In the genomic region with DNA sequence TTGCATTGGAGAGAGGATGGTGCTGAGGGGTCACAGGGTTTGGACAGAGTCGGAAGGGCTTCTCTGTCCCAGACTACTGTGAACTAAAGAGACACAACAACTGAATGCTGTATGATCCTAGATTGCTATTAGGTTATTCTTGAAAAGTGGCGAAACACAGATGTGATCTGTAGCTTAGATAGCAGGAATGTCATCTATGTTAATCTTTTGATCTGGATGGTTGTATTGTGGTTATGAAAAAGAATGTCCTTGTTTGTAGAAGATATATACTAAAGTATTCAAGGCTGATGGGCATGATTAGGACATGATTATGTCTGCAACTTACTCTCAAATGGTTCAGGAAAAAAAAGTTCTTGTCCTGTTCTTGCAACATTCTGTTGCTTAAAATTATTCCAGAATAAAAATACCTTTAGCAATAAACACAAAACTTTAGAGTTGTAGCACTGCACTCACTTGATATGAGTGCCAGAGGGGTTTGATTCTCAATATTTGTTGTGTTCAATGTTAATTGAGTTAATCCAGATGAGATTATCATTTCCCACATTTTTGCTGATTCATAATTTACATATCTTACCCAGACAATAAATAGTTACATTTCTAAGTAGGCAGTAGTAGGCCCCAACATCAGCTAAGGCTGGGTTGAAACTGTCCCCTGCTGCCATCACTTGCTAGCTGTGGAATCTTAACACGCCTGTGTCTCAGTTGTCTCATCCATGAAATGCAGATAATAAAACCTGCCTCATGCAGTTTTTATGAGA, we compare ENCODE assay signal across 21 cellular contexts.
"Had no signal": no experiment of that assay in that cellular context is flagged by ENCODE, and none has a peak within 500 bp of the region (broad histone marks: within the 10 kb centered on the region; RNA-seq: fewer than 3 reads in every experiment).

No MANE protein-coding gene starts in this region.

- H3K4me1 ChIP-seq: foreskin keratinocyte, left lung, psoas muscle, right atrium auricular region, transverse colon had no signal

- H3K27ac ChIP-seq: epithelial cell of prostate, foreskin keratinocyte, left lung, ovary, psoas muscle, right atrium auricular region, stomach, suprapubic skin, transverse colon had no signal

- H3K9me3 ChIP-seq: left lung, ovary, psoas muscle, suprapubic skin, transverse colon had no signal

- DNase-seq: activated CD4-positive, alpha-beta memory T cell treated with anti-CD3 and anti-CD28 coated beads for 36 hours; activated CD4-positive, alpha-beta T cell treated with anti-CD3 and anti-CD28 coated beads for 48 hours; activated naive CD4-positive, alpha-beta T cell treated with anti-CD3 and anti-CD28 coated beads, Interleukin-2, amount 10 ng/mL, durations not matched to agents 7 days and 5 days; activated T-cell treated with anti-CD3 and anti-CD28 coated beads, Interleukin-2, amount 50 U/mL, for 48 hours; anterior cingulate cortex; foreskin keratinocyte; immature natural killer cell; kidney glomerular epithelial cell; left lung; natural killer cell; ovary; psoas muscle; stimulated activated CD4-positive, alpha-beta T cell treated with anti-CD3 and anti-CD28 coated beads, Interleukin-1b, Interleukin-23, amount 100 ng/mL, for 48 hours; stomach; T1000; transverse colon had no signal

- H3K27me3 ChIP-seq: foreskin keratinocyte, left lung, ovary, right atrium auricular region, stomach, suprapubic skin, transverse colon had no signal

- ATAC-seq: foreskin keratinocyte; left lung; natural killer cell; psoas muscle; stimulated activated effector memory CD8-positive, alpha-beta T cell treated with anti-CD3 and anti-CD28 coated beads, Interleukin-12 subunit alpha, Interleukin-12 subunit beta, amount 100 ng/mL, for 72 hours had no signal

- H3K36me3 ChIP-seq: left lung, ovary, right atrium auricular region, stomach, suprapubic skin, transverse colon had no signal

- H3K4me3 ChIP-seq: left lung, lung, ovary, psoas muscle, right atrium auricular region, stomach, suprapubic skin, transverse colon had no signal
